13 cellular contexts compared by ENCODE assay signal in genomic region chr10:94310369-94310768, GRCh38. TPM values are rescaled to one million over a fixed set of nuclear protein-coding genes. Genes with fewer than 3 reads are reported as not detected.
A peak's percentile ranks its signal among the peaks of the same experiment; 100 is the strongest.
DNase-seq lines count a peak whose midpoint lies in the region; ATAC-seq and TF ChIP-seq lines count a peak whose summit lies in the region.
"Had no signal": no experiment of that assay in that cellular context is flagged by ENCODE, and none has a peak within 500 bp of the region (broad histone marks: within the 10 kb centered on the region; RNA-seq: fewer than 3 reads in every experiment).

No MANE protein-coding gene starts in this region.

- no peaks in the 10 kb centered on the region for H3K9me3 ChIP-seq in liver (ENCODE audit: control insufficient read depth in 4 of 4, low read length in 3 of 4)
- H3K9me3 ChIP-seq: BLaER1 had no signal

- no peaks in the 10 kb centered on the region; the same call in 1 of the 2 replicates for H3K9me3 Mint-ChIP-seq in WTC11
- H3K9me3 Mint-ChIP-seq: CD8-positive, alpha-beta memory T cell; HFFc6 had no signal

- ATAC-seq in WTC11 (no peak), HG02938 (IDR thresholded peaks at IDR 0.05; ENCODE audit: unreplicated experiment) (no peak), Right ventricle myocardium superior (ENCODE audit: poor library complexity) (no peak)

- no peaks in the 10 kb centered on the region for H3K36me3 ChIP-seq in liver (ENCODE audit: control insufficient read depth in 4 of 4, insufficient read depth in 3 of 4, low read depth in 1 of 4, low read length in 3 of 4)
- H3K36me3 ChIP-seq: BLaER1 had no signal

- 0 out of 2 replicates have a peak, but pooled peaks cover 5% of the 10 kb centered on the region for H3K27me3 Mint-ChIP-seq in WTC11 (ENCODE audit: low read depth)

- no peak overlapping the region for H3K27ac Mint-ChIP-seq in WTC11
- H3K27ac Mint-ChIP-seq: CD8-positive, alpha-beta memory T cell; HFFc6 had no signal

- no peaks in the 10 kb centered on the region for H3K27me3 ChIP-seq in liver (ENCODE audit: control insufficient read depth in 4 of 4, insufficient read depth in 4 of 4, low read length in 3 of 4)
- H3K27me3 ChIP-seq: BLaER1 had no signal

- H3K9ac ChIP-seq in liver (ENCODE audit: low read depth in 1 of 2, low read length in 2 of 2): no peak overlapping the region
- H3K9ac ChIP-seq: BLaER1 had no signal

- intact Hi-C loops in Right ventricle myocardium superior (cut with DNase I): no loop called here

- DNase-seq in NCI-H187 (lab: John Stamatoyannopoulos, UW) (peak; percentile 14 to 33), NCI-H187 treated with DMSO at 0.1 percent for 48 hours (lab: John Stamatoyannopoulos, UW) (no peak), WTC11 (ENCODE audit: low spot score) (no peak), glomerular visceral epithelial cell (ENCODE audit: extremely low spot score) (no peak), Right ventricle myocardium superior (no peak)
- DNase-seq: CD8-positive, alpha-beta memory T cell; HCEC 1CT; HFFc6 had no signal

- CTCF ChIA-PET in WTC11 (lab: Charles Lee): interaction anchor here (2.7 kb wide), 1 partner anchor 10 kb away, joined by 15 read pairs; no protein-coding TSS in a partner anchor

- no peaks in the 10 kb centered on the region for H3K4me1 Mint-ChIP-seq in WTC11
- H3K4me1 Mint-ChIP-seq: CD8-positive, alpha-beta memory T cell had no signal

- no peak for TF ChIP-seq CTCF in WTC11 (IDR thresholded peaks at IDR 0.05)
- TF ChIP-seq CTCF in liver (IDR thresholded peaks at IDR 0.05; ENCODE audit: low read depth, low read length, missing input control): no peak

- POLR2A ChIA-PET in WTC11 (lab: Charles Lee): no interaction called here

- H3K4me3 Mint-ChIP-seq in WTC11: no peak overlapping the region
- H3K4me3 Mint-ChIP-seq: CD8-positive, alpha-beta memory T cell; HFFc6 had no signal

- H3K4me1 ChIP-seq in liver (ENCODE audit: control insufficient read depth in 4 of 4, insufficient read depth in 4 of 4, low read length in 3 of 4): peaks cover 0 to 10% (median 5%) of the 10 kb centered on the region in 4 donors
- H3K4me1 ChIP-seq: BLaER1 had no signal

- H3K27ac ChIP-seq in liver (ENCODE audit: low read depth in 1 of 2, low read length in 2 of 2): no peak overlapping the region
- H3K27ac ChIP-seq: 22Rv1, BLaER1, HL-60 had no signal

- no peak overlapping the region for H3K4me3 ChIP-seq in liver (ENCODE audit: low read depth in 1 of 3, low read length in 3 of 3)
- H3K4me3 ChIP-seq: BLaER1 had no signal

- TF ChIP-seq RAD21 in liver (IDR thresholded peaks at IDR 0.05): no peak

- no peaks in the 10 kb centered on the region for H3K36me3 Mint-ChIP-seq in WTC11
- H3K36me3 Mint-ChIP-seq: CD8-positive, alpha-beta memory T cell had no signal

- 48% methylated on average over 6 of the region's 6 CpGs for WGBS in liver

TF ChIP-seq in WTC11, 78 proteins besides CTCF, POLR2A, EP300 and RAD21 (continues in another document):
- TF ChIP-seq ZSCAN18 (CRISPR knock-in tag; IDR thresholded peaks at IDR 0.05): no peak
- TF ChIP-seq NFYB (CRISPR knock-in tag; conservative IDR thresholded peaks at IDR 0.05; ENCODE audit: low read depth): no peak
- no peak for TF ChIP-seq TCF7 (CRISPR knock-in tag; IDR thresholded peaks at IDR 0.05; ENCODE audit: low read depth)
- no peak for TF ChIP-seq GTF2I (CRISPR knock-in tag; conservative IDR thresholded peaks at IDR 0.05)
- TF ChIP-seq TEAD4 (CRISPR knock-in tag; IDR thresholded peaks at IDR 0.05): no peak
- TF ChIP-seq E2F4 (CRISPR knock-in tag; IDR thresholded peaks at IDR 0.05; ENCODE audit: borderline replicate concordance, low read depth): no peak

TF ChIP-seq in liver, 16 proteins besides CTCF, POLR2A, EP300 and RAD21:
- TF ChIP-seq GABPA (IDR thresholded peaks at IDR 0.05 in 1 of 2, conservative IDR thresholded peaks at IDR 0.05 in 1 of 2): no peak
- peak; percentile 42 for TF ChIP-seq SP1 (IDR thresholded peaks at IDR 0.05)
- peak; percentile 45 to 61 for TF ChIP-seq RXRA (IDR thresholded peaks at IDR 0.05)
- peak in 1 of 2 donors; percentile 15 for TF ChIP-seq JUND (IDR thresholded peaks at IDR 0.05)
- no peak for TF ChIP-seq FOXA1 (IDR thresholded peaks at IDR 0.05)
- peak; percentile 62 for TF ChIP-seq HNF4G (IDR thresholded peaks at IDR 0.05)
- TF ChIP-seq MAX (IDR thresholded peaks at IDR 0.05): peak; percentile 76
- peak; percentile 85 for TF ChIP-seq HNF4A (conservative IDR thresholded peaks at IDR 0.05)
TF ChIP-seq in liver: peak in this region for 6.

RNA-seq across cellular contexts. Expression of gene NOC3L, which starts 52.4 kb away (rescaled TPM):
- 25.5 to 28.3 TPM (median 26.1 TPM) in 3 replicates for total RNA-seq in WTC11 (2021)
- total RNA-seq in liver: 10 to 100 TPM in 1 of 2 donors, 1 to 10 TPM in 1; 7.9 to 14.7 TPM
- polyA plus RNA-seq in liver: 1 to 10 TPM; 3.6 to 6.4 TPM
- 9.3 TPM for total RNA-seq in Right ventricle myocardium superior

Comparison
In these comparisons a context has a peak if more than half of its experiments do, and no peak if none do; other contexts are left out.
1. DNase-seq: peak in NCI-H187 (2 of 2); none in NCI-H187 treated with DMSO at 0.1 percent for 48 hours (single experiment), WTC11 (single experiment), glomerular visceral epithelial cell (single experiment) and Right ventricle myocardium superior (single experiment).